In the genomic region with DNA sequence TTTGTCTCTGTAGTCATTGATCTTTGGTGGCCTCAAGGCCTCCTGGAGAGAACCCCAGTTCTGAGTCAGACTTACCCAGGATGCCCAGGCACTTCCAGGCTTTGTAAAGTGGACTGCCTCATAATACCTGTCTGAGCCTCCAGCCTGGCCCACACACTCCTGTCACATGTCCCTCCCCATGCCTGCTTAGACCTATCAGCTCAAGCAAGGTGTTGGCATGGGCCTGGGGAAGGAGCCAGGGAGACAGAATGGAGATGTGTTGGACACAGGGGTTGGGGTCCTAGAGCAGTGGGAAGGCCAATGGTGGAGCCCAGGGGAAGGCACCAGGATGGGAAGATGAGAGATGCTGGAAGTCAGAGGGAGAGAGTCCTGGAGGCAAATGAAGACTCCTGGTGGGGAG, we compare ENCODE assay signal across 22 cellular contexts.
DNase-seq lines count a peak whose midpoint lies in the region; ATAC-seq and TF ChIP-seq lines count a peak whose summit lies in the region.
"Had no signal": no experiment of that assay in that cellular context is flagged by ENCODE, and none has a peak within 500 bp of the region (broad histone marks: within the 10 kb centered on the region; RNA-seq: fewer than 3 reads in every experiment).

No MANE protein-coding gene starts in this region.

- intact Hi-C loops in psoas muscle (cut with DNase I), result no loop called here
- intact Hi-C loops in vagina (cut with DNase I), result no loop called here

- H3K36me3 Mint-ChIP-seq in chondrocyte (ENCODE audit: low read depth), result no peaks in the 10 kb centered on the region
- H3K36me3 Mint-ChIP-seq: CD14-positive monocyte had no signal

- H3K4me1 Mint-ChIP-seq in chondrocyte (ENCODE audit: low read depth), result peaks cover 4% of the 10 kb centered on the region
- H3K4me1 Mint-ChIP-seq: CD14-positive monocyte had no signal

- H3K4me1 ChIP-seq in psoas muscle, result peaks cover 9% of the 10 kb centered on the region
- H3K4me1 ChIP-seq in vagina, result no peaks in the 10 kb centered on the region
- H3K4me1 ChIP-seq: BE2C, SJSA1 had no signal

- H3K9me3 ChIP-seq in psoas muscle, result no peaks in the 10 kb centered on the region
- no peaks in the 10 kb centered on the region for H3K9me3 ChIP-seq in vagina
- H3K9me3 ChIP-seq: BE2C, SJSA1 had no signal

- ATAC-seq in psoas muscle, result peak; percentile 21 to 43 (median 26)
- no peak for ATAC-seq in GM19035 (IDR thresholded peaks at IDR 0.05; ENCODE audit: unreplicated experiment)
- no peak for ATAC-seq in GM19467 (IDR thresholded peaks at IDR 0.05; ENCODE audit: unreplicated experiment)

- no peak for TF ChIP-seq POLR2A in vagina (IDR thresholded peaks at IDR 0.05)

- H3K36me3 ChIP-seq in psoas muscle (ENCODE audit: insufficient read depth in 1 of 2, low read depth in 1 of 2) (peaks cover 0 to 28% of the 10 kb centered on the region in 2 donors), vagina (no peaks in the 10 kb centered on the region)
- H3K36me3 ChIP-seq: BE2C, SJSA1 had no signal

- H3K27ac Mint-ChIP-seq in chondrocyte (ENCODE audit: unreplicated experiment), result peak overlapping the region; percentile 15

- no peak for TF ChIP-seq CTCF in chondrocyte (IDR thresholded peaks at IDR 0.05)
- no peak for TF ChIP-seq CTCF in psoas muscle (IDR thresholded peaks at IDR 0.05)
- no peak for TF ChIP-seq CTCF in vagina (IDR thresholded peaks at IDR 0.05)

- no peaks in the 10 kb centered on the region for H3K27me3 ChIP-seq in psoas muscle (ENCODE audit: insufficient read depth in 3 of 3, low read length in 2 of 3)
- no peaks in the 10 kb centered on the region for H3K27me3 ChIP-seq in vagina
- H3K27me3 ChIP-seq: BE2C, SJSA1 had no signal

- H3K27me3 Mint-ChIP-seq in chondrocyte (ENCODE audit: low read depth), result no peaks in the 10 kb centered on the region

- DNase-seq in RPMI7951 (ENCODE audit: low read depth) (peak; percentile 11), chondrocyte (ENCODE audit: low spot score) (peak; percentile 60), psoas muscle (no peak), vagina (ENCODE audit: extremely low spot score in 2 of 2) (no peak), DMS114 treated with DMSO at 0.1 percent for 48 hours (lab: John Stamatoyannopoulos, UW; ENCODE audit: unreplicated experiment) (no peak)
- DNase-seq: ACHN, BE2C, Calu3, DMS153, DND-41, GOT3, HCEC 1CT, KG1, NCI-H2029, NCI-H446 treated with DMSO at 0.1 percent for 48 hours, PC-9, Right ventricle myocardium superior, RPMI8226 had no signal

- H3K9me3 Mint-ChIP-seq in chondrocyte (ENCODE audit: low read depth), result no peaks in the 10 kb centered on the region

- no peak overlapping the region for H3K4me3 Mint-ChIP-seq in chondrocyte (ENCODE audit: unreplicated experiment)
- H3K4me3 Mint-ChIP-seq: CD14-positive monocyte had no signal

- H3K4me3 ChIP-seq in psoas muscle (no peak overlapping the region), vagina (no peak overlapping the region)
- H3K4me3 ChIP-seq: PC-9, SJSA1 had no signal

- H3K27ac ChIP-seq in psoas muscle (peak overlapping the region; percentile 81), vagina (no peak overlapping the region)
- H3K27ac ChIP-seq: PC-9, SJSA1 had no signal

Comparison
In these comparisons a context has a peak if more than half of its experiments do, and no peak if none do; other contexts are left out.
1. DNase-seq: peak in RPMI7951 (single experiment) and chondrocyte (single experiment); none in psoas muscle (0 of 2), vagina (0 of 2) and DMS114 treated with DMSO at 0.1 percent for 48 hours (single experiment).
2. ATAC-seq: peak in psoas muscle (4 of 4); none in GM19035 (single experiment) and GM19467 (single experiment).